Comparison of ENCODE assay signal across 8 cellular contexts in the genomic region with DNA sequence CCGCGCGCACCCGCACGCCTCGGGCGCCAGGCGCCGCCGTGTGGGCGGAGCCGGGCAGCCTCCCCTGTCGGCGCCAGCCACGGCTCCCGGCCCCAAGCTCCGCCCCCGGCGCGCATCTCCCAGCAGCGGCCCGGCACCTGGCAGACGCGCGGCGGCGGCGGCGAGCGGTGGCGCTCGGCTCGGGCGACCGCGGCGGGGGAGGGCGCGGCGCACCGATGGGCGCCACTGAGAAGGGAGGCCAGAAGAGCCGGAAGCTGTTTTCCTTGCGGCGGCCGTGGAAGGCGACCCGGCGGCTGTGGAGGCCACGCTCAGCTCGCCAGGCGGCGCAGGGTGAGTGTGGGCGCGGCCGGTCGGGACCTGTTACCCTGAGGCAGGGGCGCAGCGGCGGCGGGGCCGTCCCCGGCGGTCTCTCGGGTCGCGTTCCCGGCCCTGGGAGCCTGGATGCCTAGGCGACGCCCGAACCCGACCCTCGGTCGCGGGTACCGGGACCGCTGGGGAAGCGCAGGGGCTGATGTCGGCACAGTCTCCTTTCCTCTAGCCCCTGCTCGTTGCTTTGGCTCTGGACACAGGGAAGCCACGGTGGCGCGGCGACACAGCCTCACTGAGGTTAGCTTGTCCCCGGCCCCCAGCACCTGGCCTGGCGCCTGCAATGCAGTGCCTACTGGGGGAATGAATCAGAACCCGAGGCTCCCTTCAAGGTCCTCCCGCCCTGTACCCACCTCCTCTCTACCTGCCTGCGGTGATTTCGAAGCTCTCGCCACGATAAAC. TPM values are rescaled to one million over a fixed set of nuclear protein-coding genes. Genes with fewer than 3 reads are reported as not detected.
DNase-seq lines count a peak whose midpoint lies in the region; ATAC-seq and TF ChIP-seq lines count a peak whose summit lies in the region.

No MANE protein-coding gene starts in this region.

- no peaks in the 10 kb centered on the region for H3K9me3 ChIP-seq in Karpas-422 (ENCODE audit: low read length)
- H3K9me3 ChIP-seq in gastroesophageal sphincter = no peaks in the 10 kb centered on the region
- no peaks in the 10 kb centered on the region for H3K9me3 ChIP-seq in testis

- H3K9ac ChIP-seq in Karpas-422 (ENCODE audit: low read length) = peak overlapping the region; percentile 70

- H3K27ac ChIP-seq in Karpas-422 (ENCODE audit: low read length) (no peak overlapping the region), gastroesophageal sphincter (peak overlapping the region in 3 of 4 donors; percentile 71 to 84 (median 76)), testis (peak overlapping the region; percentile 77 to 79)

- TF ChIP-seq POLR2A in Raji (IDR thresholded peaks at IDR 0.05; ENCODE audit: insufficient read depth, low read depth, low read length) (peak; percentile 85), gastroesophageal sphincter (IDR thresholded peaks at IDR 0.05) (peak in 1 of 2 donors; percentile 40), testis (IDR thresholded peaks at IDR 0.05) (no peak)

- no peak for TF ChIP-seq EP300 in gastroesophageal sphincter (IDR thresholded peaks at IDR 0.05)

- peak overlapping the region; percentile 98 for H2AFZ ChIP-seq in Karpas-422 (ENCODE audit: low read length)

- DNase-seq in EL (peak; percentile 85), Karpas-422 (peak; percentile 92), activated gamma-delta T cell (lab: John Stamatoyannopoulos, UW) (peak; percentile 75), nucleus accumbens (lab: John Stamatoyannopoulos, UW) (peak in 53 of 56 donors; percentile 37 to 90 (median 73)), testis (peak; percentile 87)

- ATAC-seq in GM21786 (IDR thresholded peaks at IDR 0.05; ENCODE audit: unreplicated experiment) (peak; percentile 95), gastroesophageal sphincter (peak; percentile 96)

- H3K4me2 ChIP-seq in Karpas-422 (ENCODE audit: low read depth, low read length, poor library complexity, severe bottlenecking) = peak overlapping the region; percentile 89

- no peaks in the 10 kb centered on the region for H3K9me2 ChIP-seq in Karpas-422 (replicated peaks; ENCODE audit: insufficient read depth, low read length)

- whole genome bisulfite sequencing in gastroesophageal sphincter (ENCODE audit: low coverage in 1 of 2), 2 donors = 0 to 3% methylated on average over 5 to 9 of the region's 92 CpGs
- 0% methylated on average over 22 to 38 of the region's 92 CpGs for WGBS in testis, 2 donors

- H4K20me1 ChIP-seq in Karpas-422 (ENCODE audit: insufficient read depth, low read depth, low read length) = no peaks in the 10 kb centered on the region

- H3K27me3 ChIP-seq in Karpas-422 (ENCODE audit: low read length) (no peaks in the 10 kb centered on the region), gastroesophageal sphincter (no peaks in the 10 kb centered on the region), testis (no peaks in the 10 kb centered on the region)

- H3K4me3 ChIP-seq in Karpas-422 (ENCODE audit: low read length) (peak overlapping the region; percentile 81), gastroesophageal sphincter (peak overlapping the region; percentile 49 to 87), testis (peak overlapping the region; percentile 71 to 82)

- H3K4me1 ChIP-seq in Karpas-422 (ENCODE audit: low read length) (peaks cover 12% of the 10 kb centered on the region), gastroesophageal sphincter (peaks cover 0 to 22% (median 9%) of the 10 kb centered on the region in 3 donors), testis (peaks cover 8% of the 10 kb centered on the region)

- no peaks in the 10 kb centered on the region for H3K79me2 ChIP-seq in Karpas-422 (ENCODE audit: low read length)

- TF ChIP-seq CTCF in gastroesophageal sphincter (IDR thresholded peaks at IDR 0.05) (peak in 3 of 4 experiments; percentile 26 to 32 (median 26)), testis (IDR thresholded peaks at IDR 0.05) (peak in 1 of 3 experiments; percentile 20)

- intact Hi-C loops in testis (cut with DNase I; ENCODE audit: low total_unique reads) = no loop called here

- no peaks in the 10 kb centered on the region for H3K36me3 ChIP-seq in Karpas-422 (ENCODE audit: insufficient read depth, low read length)
- no peaks in the 10 kb centered on the region for H3K36me3 ChIP-seq in gastroesophageal sphincter
- H3K36me3 ChIP-seq in testis (ENCODE audit: low read depth, missing control alignments) = no peaks in the 10 kb centered on the region

RNA-seq across cellular contexts. Expression of a gene that starts 54.8 kb away (rescaled TPM):
- 0.37 and 0.72 TPM in 2 replicates for total RNA-seq in Karpas-422 (2014; rRNA removed; shearing (Covaris generic); ENCODE audit: low replicate concordance)
- total RNA-seq in gastroesophageal sphincter (1 to 10 TPM; 2.0 to 5.3 (median 3.2) TPM), testis (1 to 10 TPM; 5.1 to 7.3 TPM)
- 5.2 TPM for polyA plus RNA-seq in testis (ENCODE audit: insufficient read depth, low read depth, low replicate concordance)
